ENCODE assay signal across 10 cellular contexts in the genomic region with DNA sequence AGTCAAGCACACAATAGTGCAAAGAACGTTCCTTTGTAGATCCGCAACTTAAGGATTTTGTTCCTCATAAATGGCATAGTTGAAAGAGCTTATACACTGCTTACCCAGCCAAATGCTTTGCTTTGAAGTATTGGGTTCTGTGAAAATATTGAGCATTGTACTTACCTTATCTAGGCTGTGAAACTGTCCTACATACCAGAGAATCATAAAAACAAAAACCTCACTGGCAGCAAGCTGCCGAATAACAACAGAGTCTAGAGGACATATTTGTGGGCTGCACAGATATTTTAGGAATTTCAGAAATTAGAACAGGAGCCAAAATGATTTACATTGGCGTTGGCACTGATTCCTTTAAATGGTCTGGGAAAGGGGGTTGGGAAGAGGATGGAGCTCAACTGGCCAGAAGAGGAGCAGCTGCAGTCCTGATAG.
DNase-seq lines count a peak whose midpoint lies in the region; ATAC-seq and TF ChIP-seq lines count a peak whose summit lies in the region.
"Had no signal": no experiment of that assay in that cellular context is flagged by ENCODE, and none has a peak within 500 bp of the region (broad histone marks: within the 10 kb centered on the region; RNA-seq: fewer than 3 reads in every experiment).

No MANE protein-coding gene starts in this region.

- H3K4me1 ChIP-seq in Caco-2 (peaks cover 90% of the 10 kb centered on the region), RWPE2 (ENCODE audit: insufficient read depth, poor library complexity, severe bottlenecking) (peaks cover 42% of the 10 kb centered on the region), prostate gland (replicated peaks) (peaks cover 26% of the 10 kb centered on the region), spleen (peaks cover 0 to 31% (median 0%) of the 10 kb centered on the region in 6 donors)

- TF ChIP-seq CTCF in Caco-2 (IDR thresholded peaks at IDR 0.05; ENCODE audit: insufficient read depth in 1 of 2, low read depth in 1 of 2, low read length in 1 of 2, severe bottlenecking in 1 of 2, unreplicated experiment in 1 of 2) (no peak), RWPE2 (IDR thresholded peaks at IDR 0.05; ENCODE audit: poor library complexity, severe bottlenecking) (no peak), prostate gland (IDR thresholded peaks at IDR 0.05) (no peak), spleen (IDR thresholded peaks at IDR 0.05 in 8 of 11, conservative IDR thresholded peaks at IDR 0.05 in 3 of 11) (no peak)

- H3K27ac ChIP-seq in RWPE2 (ENCODE audit: poor library complexity, severe bottlenecking) (peak overlapping the region; percentile 91), prostate gland (peak overlapping the region; percentile 38 to 47), spleen (peak overlapping the region in 1 of 8 donors; percentile 8)

- H3K36me3 ChIP-seq in Caco-2 (ENCODE audit: control insufficient read depth, insufficient read depth, low read length), result peaks cover 21% of the 10 kb centered on the region
- H3K36me3 ChIP-seq in RWPE2 (ENCODE audit: low read depth), result peaks cover 12% of the 10 kb centered on the region; the same call in 1 of the 2 replicates
- H3K36me3 ChIP-seq in prostate gland, result peaks cover 5 to 17% of the 10 kb centered on the region in 2 donors
- peaks cover 0 to 85% (median 40%) of the 10 kb centered on the region in 6 donors for H3K36me3 ChIP-seq in spleen

- H3K27ac Mint-ChIP-seq in Caco-2 (ENCODE audit: unreplicated experiment), result peak overlapping the region; percentile 88

- peaks cover 82% of the 10 kb centered on the region for H3K4me1 Mint-ChIP-seq in Caco-2 (ENCODE audit: low read depth, unreplicated experiment)

- no TSS peak for BruUV-seq in Caco-2 (replicated peaks; lab: Mats Ljungman, UMichigan)

- DNase-seq in Caco-2, result peak; percentile 88 to 91
- DNase-seq in RWPE2 (ENCODE audit: low spot score), result no peak
- peak; percentile 80 for DNase-seq in fibroblast of the conjunctiva (ENCODE audit: low read depth)
- DNase-seq in prostate gland (ENCODE audit: low spot score), result no peak
- no peak for DNase-seq in spleen
- no peak for DNase-seq in NCI-H524 (lab: John Stamatoyannopoulos, UW)
- DNase-seq in NCI-H1436 treated with DMSO at 0.1 percent for 48 hours (lab: John Stamatoyannopoulos, UW), result no peak
- DNase-seq: activated CD4-positive, alpha-beta T cell treated with anti-CD3 and anti-CD28 coated beads for 4 hours; NCI-H446 had no signal

- H3K27me3 Mint-ChIP-seq in Caco-2 (ENCODE audit: insufficient read depth, unreplicated experiment), result no peaks in the 10 kb centered on the region

- 21% methylated on average over 4 of the region's 4 CpGs for WGBS in prostate gland
- 67 to 88% (median 84%) methylated on average over 4 of the region's 4 CpGs for WGBS in spleen, 5 donors

- H3K9me3 ChIP-seq in Caco-2, result no peaks in the 10 kb centered on the region
- no peaks in the 10 kb centered on the region for H3K9me3 ChIP-seq in RWPE2 (ENCODE audit: severe bottlenecking)
- no peaks in the 10 kb centered on the region for H3K9me3 ChIP-seq in prostate gland
- no peaks in the 10 kb centered on the region for H3K9me3 ChIP-seq in spleen

- H3K9me3 Mint-ChIP-seq in Caco-2 (ENCODE audit: unreplicated experiment), result no peaks in the 10 kb centered on the region

- intact Hi-C loops in Caco-2 (cut with micrococcal nuclease; ENCODE audit: unreplicated experiment) (loop anchor here (1.0 to 2.0 kb wide), 12 partner anchors 18 to 347 kb away; no protein-coding TSS in a partner anchor), prostate gland (cut with DNase I) (no loop called here), spleen (cut with DNase I; ENCODE audit: low total_unique reads) (no loop called here)

- CTCF ChIA-PET in Caco-2 (lab: Charles Lee), result interaction anchor here (0.9 to 1.7 kb wide), 5 partner anchors 56 to 197 kb away, joined by 3 to 19 read pairs (median 4); no protein-coding TSS in a partner anchor

- peak overlapping the region; percentile 34 for H3K4me3 Mint-ChIP-seq in Caco-2 (ENCODE audit: unreplicated experiment)

- H3K27me3 ChIP-seq in Caco-2 (replicated peaks; ENCODE audit: control insufficient read depth, insufficient read depth, low read length) (no peaks in the 10 kb centered on the region), RWPE2 (ENCODE audit: insufficient read depth, poor library complexity, severe bottlenecking) (no peaks in the 10 kb centered on the region), prostate gland (replicated peaks; ENCODE audit: insufficient read depth) (no peaks in the 10 kb centered on the region), spleen (replicated peaks in 1 of 7) (no peaks in the 10 kb centered on the region)

- TF ChIP-seq POLR2A in prostate gland (IDR thresholded peaks at IDR 0.05) (no peak), spleen (IDR thresholded peaks at IDR 0.05) (no peak)

- ATAC-seq in RWPE2 (ENCODE audit: low read depth) (peak; percentile 83), GM18861 (IDR thresholded peaks at IDR 0.05; ENCODE audit: unreplicated experiment) (no peak)

- POLR2A ChIA-PET in Caco-2 (lab: Charles Lee), result interaction anchor here (0.5 to 1.3 kb wide), 10 partner anchors 17 to 343 kb away, joined by 3 to 6 read pairs (median 4); no protein-coding TSS in a partner anchor

- peaks cover 100% of the 10 kb centered on the region for H3K36me3 Mint-ChIP-seq in Caco-2 (ENCODE audit: insufficient read depth, unreplicated experiment)

- no peak overlapping the region for H3K4me3 ChIP-seq in Caco-2 (ENCODE audit: low read depth, low read length)
- no peak overlapping the region for H3K4me3 ChIP-seq in RWPE2 (ENCODE audit: severe bottlenecking)
- H3K4me3 ChIP-seq in prostate gland, result no peak overlapping the region
- no peak overlapping the region for H3K4me3 ChIP-seq in spleen

Comparison
In these comparisons a context has a peak if more than half of its experiments do, and no peak if none do; other contexts are left out.
1. DNase-seq: peak in Caco-2 (2 of 2) and fibroblast of the conjunctiva (single experiment); none in RWPE2 (single experiment), prostate gland (single experiment), spleen (single experiment), NCI-H524 (0 of 2) and NCI-H1436 treated with DMSO at 0.1 percent for 48 hours (single experiment).